23 cellular contexts compared by ENCODE assay signal in the genomic region with DNA sequence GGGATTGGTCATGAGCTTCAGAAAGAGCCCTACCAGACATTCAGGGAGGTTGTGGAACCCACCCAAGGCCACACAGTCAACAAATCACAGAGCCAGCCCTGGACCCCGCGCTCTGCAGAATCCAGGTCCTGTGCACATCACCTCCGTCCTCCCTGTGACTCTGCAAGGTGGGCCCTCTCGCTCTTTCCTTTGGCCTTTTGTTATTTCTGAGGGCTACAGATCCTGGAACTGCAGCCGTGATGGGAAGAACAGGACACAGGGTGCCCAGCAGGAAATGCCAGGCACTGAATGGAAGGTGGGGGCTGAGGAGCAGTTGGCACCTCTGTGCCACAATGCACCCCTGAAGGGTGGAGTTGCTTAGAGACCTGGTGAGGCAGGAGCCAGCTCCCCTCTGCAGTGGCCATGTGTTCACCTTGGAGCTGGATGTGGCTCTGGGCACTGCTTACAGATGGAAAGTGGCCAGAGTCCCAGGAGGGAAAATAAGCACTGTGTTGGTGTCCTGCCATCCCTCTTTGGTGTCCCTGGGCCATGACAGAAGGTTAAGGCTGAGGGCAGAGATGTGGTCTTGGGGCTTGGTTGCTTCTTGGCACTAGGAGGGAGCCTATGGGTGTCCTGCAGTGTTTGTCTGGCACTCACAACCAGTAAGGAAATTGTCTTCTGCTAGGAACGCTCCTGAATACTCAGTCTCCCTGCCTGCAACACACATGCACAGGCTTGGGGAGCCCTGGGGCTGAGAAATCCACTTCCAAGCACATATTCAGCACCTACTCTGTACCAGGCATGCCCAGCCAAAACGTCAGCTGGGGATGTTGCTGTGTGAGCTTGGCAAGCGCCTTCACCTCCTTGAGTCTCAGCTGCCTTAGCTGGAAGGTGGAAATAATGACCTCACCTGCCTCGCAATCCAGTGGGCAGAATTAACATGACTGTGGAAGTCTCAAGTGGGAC.
DNase-seq lines count a peak whose midpoint lies in the region; ATAC-seq and TF ChIP-seq lines count a peak whose summit lies in the region.
"Had no signal": no experiment of that assay in that cellular context is flagged by ENCODE, and none has a peak within 500 bp of the region (broad histone marks: within the 10 kb centered on the region; RNA-seq: fewer than 3 reads in every experiment).

No MANE protein-coding gene starts in this region.

- BruUV-seq in Caco-2 (replicated peaks; lab: Mats Ljungman, UMichigan): no TSS peak

- H4K20me1 ChIP-seq in osteoblast (ENCODE audit: insufficient read depth, low read length): no peaks in the 10 kb centered on the region
- no peaks in the 10 kb centered on the region for H4K20me1 ChIP-seq in MM.1S (ENCODE audit: insufficient read depth, low read length)

- POLR2A ChIA-PET in CD8-positive, alpha-beta T cell (lab: Charles Lee): no interaction called here
- POLR2A ChIA-PET in T-cell (lab: Charles Lee) (interaction anchor here in 1 of 2 donors (0.7 kb wide), 1 partner anchor 287 kb away, joined by 6 read pairs; no protein-coding TSS in a partner anchor), Caco-2 (lab: Charles Lee) (no interaction called here)

- intact Hi-C loops in CD8-positive, alpha-beta T cell (cut with DNase I, micrococcal nuclease): no loop called here
- intact Hi-C loops in Caco-2 (cut with micrococcal nuclease; ENCODE audit: unreplicated experiment): no loop called here

- no peak for TF ChIP-seq CTCF in CD8-positive, alpha-beta T cell (IDR thresholded peaks at IDR 0.05)
- no peak for TF ChIP-seq CTCF in epithelial cell of esophagus (IDR thresholded peaks at IDR 0.05; ENCODE audit: insufficient read depth, low read depth, low read length, missing control alignments)
- no peak for TF ChIP-seq CTCF in osteoblast (IDR thresholded peaks at IDR 0.05; ENCODE audit: extremely low read depth, low read depth, low read length)
- no peak for TF ChIP-seq CTCF in MM.1S (IDR thresholded peaks at IDR 0.05; ENCODE audit: low read length)
- TF ChIP-seq CTCF in Caco-2 (IDR thresholded peaks at IDR 0.05; ENCODE audit: insufficient read depth in 1 of 2, low read depth in 1 of 2, low read length in 1 of 2, severe bottlenecking in 1 of 2, unreplicated experiment in 1 of 2): no peak

- H3K79me2 ChIP-seq in osteoblast (ENCODE audit: insufficient read depth, low read length) (no peaks in the 10 kb centered on the region), MM.1S (ENCODE audit: low read length) (no peaks in the 10 kb centered on the region)
- H3K79me2 ChIP-seq: hepatocyte had no signal

- no peak overlapping the region for H3K27ac ChIP-seq in CD8-positive, alpha-beta T cell (ENCODE audit: low read depth, low read length)
- H3K27ac ChIP-seq in osteoblast (ENCODE audit: low read depth, low read length) (no peak overlapping the region), MM.1S (ENCODE audit: low read length) (no peak overlapping the region)
- H3K27ac ChIP-seq: coronary artery, hepatocyte, ovary, PC-9 had no signal

- H3K9ac ChIP-seq in MM.1S (ENCODE audit: low read length): no peak overlapping the region

- CTCF ChIA-PET in CD8-positive, alpha-beta T cell (lab: Charles Lee): no interaction called here
- CTCF ChIA-PET in T-cell (lab: Charles Lee) (interaction anchor here in 1 of 2 donors (0.6 kb wide), 1 partner anchor 815 kb away, joined by 3 read pairs; no protein-coding TSS in a partner anchor), Caco-2 (lab: Charles Lee) (interaction anchor here (0.6 kb wide), 1 partner anchor 88 kb away, joined by 3 read pairs; no protein-coding TSS in a partner anchor)

- no peak overlapping the region for H3K4me3 ChIP-seq in CD8-positive, alpha-beta T cell (ENCODE audit: low read depth, low read length)
- H3K4me3 ChIP-seq in epithelial cell of esophagus (ENCODE audit: low read length) (no peak overlapping the region), osteoblast (ENCODE audit: insufficient read depth, low read length) (no peak overlapping the region), MM.1S (ENCODE audit: low read length) (no peak overlapping the region), Caco-2 (ENCODE audit: low read depth, low read length) (no peak overlapping the region)
- H3K4me3 ChIP-seq: coronary artery, hepatocyte, ovary, PC-9 had no signal

- peak overlapping the region; percentile 32 for H3K27ac Mint-ChIP-seq in CD8-positive, alpha-beta T cell
- H3K27ac Mint-ChIP-seq in T-cell (no peak overlapping the region), Caco-2 (ENCODE audit: unreplicated experiment) (no peak overlapping the region)
- H3K27ac Mint-ChIP-seq: activated CD4-positive, alpha-beta T cell treated with anti-CD3 and anti-CD28 coated beads, Interleukin-2, amount 10 ng/mL, durations not matched to agents 24 days and 14 days; activated T-helper 2 cell treated with anti-CD3 and anti-CD28 coated beads, Interferon-gamma antibody, Interleukin-2, Interleukin-4, amounts not matched to agents 10 μg/mL and 5 μg/mL and 100 μg/mL, durations not matched to agents 14 hours and 24 hours and 36 hours; H9; naive B cell had no signal

- H3K36me3 Mint-ChIP-seq in CD8-positive, alpha-beta T cell: no peaks in the 10 kb centered on the region
- H3K36me3 Mint-ChIP-seq in T-cell (no peaks in the 10 kb centered on the region), Caco-2 (ENCODE audit: insufficient read depth, unreplicated experiment) (no peaks in the 10 kb centered on the region)
- H3K36me3 Mint-ChIP-seq: activated naive CD8-positive, alpha-beta T cell treated with anti-CD3 and anti-CD28 coated beads, Interleukin-2, amount 10 ng/mL, durations not matched to agents 7 days and 5 days; CD4-positive, alpha-beta memory T cell; naive B cell; stimulated activated effector memory CD8-positive, alpha-beta T cell treated with anti-CD3 and anti-CD28 coated beads, Interleukin-12 subunit alpha, Interleukin-12 subunit beta, amount 100 ng/mL, for 72 hours had no signal

- H2AFZ ChIP-seq in osteoblast (ENCODE audit: low read length): no peak overlapping the region
- no peak overlapping the region for H2AFZ ChIP-seq in MM.1S (ENCODE audit: low read length)
- H2AFZ ChIP-seq: hepatocyte, PC-9 had no signal

- H3K9me3 Mint-ChIP-seq in CD8-positive, alpha-beta T cell: no peaks in the 10 kb centered on the region
- no peaks in the 10 kb centered on the region for H3K9me3 Mint-ChIP-seq in T-cell
- peaks cover 10% of the 10 kb centered on the region for H3K9me3 Mint-ChIP-seq in Caco-2 (ENCODE audit: unreplicated experiment)
- H3K9me3 Mint-ChIP-seq: activated CD4-positive, alpha-beta T cell treated with anti-CD3 and anti-CD28 coated beads, Interleukin-2, amount 10 ng/mL, durations not matched to agents 24 days and 14 days; activated naive CD8-positive, alpha-beta T cell treated with anti-CD3 and anti-CD28 coated beads, Interleukin-2, amount 10 ng/mL, durations not matched to agents 7 days and 5 days; activated T-helper 2 cell treated with anti-CD3 and anti-CD28 coated beads, Interferon-gamma antibody, Interleukin-2, Interleukin-4, amounts not matched to agents 10 μg/mL and 5 μg/mL and 100 μg/mL, durations not matched to agents 14 hours and 24 hours and 36 hours; CD4-positive, alpha-beta memory T cell; H9; stimulated activated effector memory CD8-positive, alpha-beta T cell treated with anti-CD3 and anti-CD28 coated beads, Interleukin-12 subunit alpha, Interleukin-12 subunit beta, amount 100 ng/mL, for 72 hours had no signal

- H3K9me3 ChIP-seq in CD8-positive, alpha-beta T cell (ENCODE audit: low read length): no peaks in the 10 kb centered on the region
- H3K9me3 ChIP-seq in osteoblast (ENCODE audit: low read depth, low read length) (no peaks in the 10 kb centered on the region), MM.1S (replicated peaks; ENCODE audit: insufficient read depth, low read length) (no peaks in the 10 kb centered on the region), Caco-2 (no peaks in the 10 kb centered on the region)
- H3K9me3 ChIP-seq: ovary had no signal

- H3F3A ChIP-seq in MM.1S (ENCODE audit: insufficient read depth, low read length): no peaks in the 10 kb centered on the region

- H3K27me3 Mint-ChIP-seq in CD8-positive, alpha-beta T cell (ENCODE audit: low read depth): peaks cover 2% of the 10 kb centered on the region
- H3K27me3 Mint-ChIP-seq in T-cell (peaks cover 8 to 34% of the 10 kb centered on the region in 2 donors), Caco-2 (ENCODE audit: insufficient read depth, unreplicated experiment) (no peaks in the 10 kb centered on the region)

- no peaks in the 10 kb centered on the region for H3K9me2 ChIP-seq in MM.1S (replicated peaks; ENCODE audit: insufficient read depth, low read length)

- H3K4me1 Mint-ChIP-seq in CD8-positive, alpha-beta T cell (ENCODE audit: low read depth): peaks cover 6% of the 10 kb centered on the region
- peaks cover 7 to 13% (median 8%) of the 10 kb centered on the region in 3 donors for H3K4me1 Mint-ChIP-seq in T-cell
- H3K4me1 Mint-ChIP-seq in Caco-2 (ENCODE audit: low read depth, unreplicated experiment): peaks cover 38% of the 10 kb centered on the region

- no peaks in the 10 kb centered on the region for H3K36me3 ChIP-seq in CD8-positive, alpha-beta T cell (ENCODE audit: insufficient read depth, low read length)
- H3K36me3 ChIP-seq in osteoblast (ENCODE audit: insufficient read depth, low read length) (no peaks in the 10 kb centered on the region), MM.1S (replicated peaks; ENCODE audit: insufficient read depth, low read length) (no peaks in the 10 kb centered on the region), Caco-2 (ENCODE audit: control insufficient read depth, insufficient read depth, low read length) (no peaks in the 10 kb centered on the region)
- H3K36me3 ChIP-seq: ovary had no signal

- no peak for DNase-seq in CD8-positive, alpha-beta T cell
- DNase-seq in NCI-H2029 treated with DMSO at 0.1 percent for 48 hours (lab: John Stamatoyannopoulos, UW): peak; percentile 31
- peak; percentile 66 for DNase-seq in epithelial cell of esophagus (ENCODE audit: low read depth)
- DNase-seq in osteoblast (ENCODE audit: insufficient read length, low spot score, missing footprints): peak; percentile 43
- DNase-seq in T-cell: no peak
- no peak for DNase-seq in MM.1S
- no peak for DNase-seq in Caco-2
- DNase-seq: activated CD4-positive, alpha-beta T cell treated with anti-CD3 and anti-CD28 coated beads, Interleukin-2, amount 10 ng/mL, durations not matched to agents 24 days and 14 days; activated naive CD8-positive, alpha-beta T cell treated with anti-CD3 and anti-CD28 coated beads, Interleukin-2, amount 10 ng/mL, durations not matched to agents 7 days and 5 days; DND-41; H9; KG1; mammary epithelial cell; naive B cell; NCI-H1048; NCI-H748 treated with DMSO at 0.1 percent for 48 hours; ovary; PC-9 had no signal

- no peaks in the 10 kb centered on the region for H3K4me1 ChIP-seq in CD8-positive, alpha-beta T cell (ENCODE audit: insufficient read depth, low read length)
- H3K4me1 ChIP-seq in osteoblast (ENCODE audit: insufficient read depth, low read length) (no peaks in the 10 kb centered on the region), MM.1S (ENCODE audit: low read length) (no peaks in the 10 kb centered on the region), Caco-2 (peaks cover 25% of the 10 kb centered on the region)

- ATAC-seq in CD8-positive, alpha-beta T cell: no peak
- ATAC-seq in T-cell (replicated peaks in 1 of 4): no peak

- H3K27me3 ChIP-seq in CD8-positive, alpha-beta T cell (ENCODE audit: insufficient read depth, low read length): no peaks in the 10 kb centered on the region
- peaks cover 7% of the 10 kb centered on the region for H3K27me3 ChIP-seq in osteoblast (ENCODE audit: insufficient read depth, low read length)
- H3K27me3 ChIP-seq in MM.1S (replicated peaks; ENCODE audit: insufficient read depth, low read length): peaks cover 19% of the 10 kb centered on the region; the same call in 1 of the 2 replicates
- H3K27me3 ChIP-seq in Caco-2 (replicated peaks; ENCODE audit: control insufficient read depth, insufficient read depth, low read length): no peaks in the 10 kb centered on the region
- H3K27me3 ChIP-seq: hepatocyte, ovary had no signal

- H3K4me2 ChIP-seq in osteoblast (ENCODE audit: insufficient read depth, low read length) (no peak overlapping the region), MM.1S (ENCODE audit: low read depth, low read length) (no peak overlapping the region)
- H3K4me2 ChIP-seq: hepatocyte, PC-9 had no signal

- H3K4me3 Mint-ChIP-seq in CD8-positive, alpha-beta T cell: no peak overlapping the region
- no peak overlapping the region for H3K4me3 Mint-ChIP-seq in T-cell
- H3K4me3 Mint-ChIP-seq in Caco-2 (ENCODE audit: unreplicated experiment): no peak overlapping the region
- H3K4me3 Mint-ChIP-seq: activated CD4-positive, alpha-beta T cell treated with anti-CD3 and anti-CD28 coated beads, Interleukin-2, amount 10 ng/mL, durations not matched to agents 24 days and 14 days; activated naive CD8-positive, alpha-beta T cell treated with anti-CD3 and anti-CD28 coated beads, Interleukin-2, amount 10 ng/mL, durations not matched to agents 7 days and 5 days; H9; naive B cell had no signal

Comparison
In these comparisons a context has a peak if more than half of its experiments do, and no peak if none do; other contexts are left out.
1. DNase-seq: peak in NCI-H2029 treated with DMSO at 0.1 percent for 48 hours (single experiment), epithelial cell of esophagus (single experiment) and osteoblast (single experiment); none in CD8-positive, alpha-beta T cell (0 of 7), T-cell (0 of 34), MM.1S (single experiment) and Caco-2 (0 of 2).